In the genomic region with DNA sequence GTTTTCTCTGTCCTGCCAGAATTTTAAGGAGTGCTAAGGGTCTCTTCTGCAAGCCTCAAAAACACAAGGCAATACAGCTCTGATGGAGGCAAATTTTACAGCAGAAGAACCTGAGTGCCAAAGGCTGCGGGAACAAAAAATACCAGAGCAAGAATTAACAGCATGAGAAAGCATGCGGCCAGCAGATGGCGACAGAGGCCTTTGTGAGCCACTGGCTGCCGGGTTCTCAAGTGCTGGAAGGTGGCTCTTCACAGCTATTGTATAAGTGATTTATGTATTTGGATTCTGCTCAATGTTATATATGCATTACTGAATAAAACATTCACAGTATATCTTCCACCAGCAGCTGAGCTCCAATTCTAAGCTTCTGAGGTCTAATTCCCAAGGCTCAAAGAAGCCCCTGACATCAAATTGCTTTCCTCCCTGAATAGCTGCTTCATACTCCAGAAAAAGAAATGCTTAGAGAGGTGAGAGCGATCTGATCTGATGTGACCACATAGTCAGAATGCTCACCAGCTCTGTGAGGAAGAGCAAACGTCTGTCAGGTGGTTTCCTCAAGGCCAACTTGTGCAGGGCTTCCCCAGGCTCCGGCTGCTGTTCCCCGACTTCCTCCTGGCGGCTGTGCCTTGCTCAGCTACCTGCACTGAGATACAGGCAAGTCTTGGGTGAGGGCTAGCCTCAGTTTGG, we compare ENCODE assay signal across 8 cellular contexts. TPM values are rescaled to one million over a fixed set of nuclear protein-coding genes. Genes with fewer than 3 reads are reported as not detected.
DNase-seq lines count a peak whose midpoint lies in the region; ATAC-seq, FAIRE-seq and TF ChIP-seq lines count a peak whose summit lies in the region.

No MANE protein-coding gene starts in this region.

- no peak overlapping the region for H3K9ac ChIP-seq in GM23248
- peak overlapping the region; percentile 4 for H3K9ac ChIP-seq in astrocyte (ENCODE audit: low read length)

- H3K4me3 ChIP-seq in CD4-positive, CD25-positive, alpha-beta regulatory T cell (ENCODE audit: low read depth, low read length), result no peak overlapping the region
- no peak overlapping the region for H3K4me3 ChIP-seq in GM23248
- no peak overlapping the region for H3K4me3 ChIP-seq in astrocyte (ENCODE audit: insufficient read depth, low read depth, low read length)
- no peak overlapping the region for H3K4me3 ChIP-seq in small intestine (ENCODE audit: low read depth in 1 of 2, low read length in 2 of 2)

- no peak overlapping the region for H3K4me2 ChIP-seq in GM23248 (ENCODE audit: unreplicated experiment)
- H3K4me2 ChIP-seq in astrocyte (ENCODE audit: low read length), result no peak overlapping the region

- H3K36me3 Mint-ChIP-seq in CD4-positive, CD25-positive, alpha-beta regulatory T cell, result peaks cover 9% of the 10 kb centered on the region
- H3K36me3 Mint-ChIP-seq in astrocyte (ENCODE audit: low read depth, unreplicated experiment), result no peaks in the 10 kb centered on the region

- no peak overlapping the region for H2AFZ ChIP-seq in GM23248
- no peak overlapping the region for H2AFZ ChIP-seq in astrocyte (ENCODE audit: low read depth, low read length)

- peak; percentile 67 to 85 (median 81) for DNase-seq in CD4-positive, CD25-positive, alpha-beta regulatory T cell
- peak; percentile 89 for DNase-seq in GM23248
- peak; percentile 46 for DNase-seq in NCI-H2081 treated with DMSO at 0.1 percent for 48 hours (lab: John Stamatoyannopoulos, UW)
- peak; percentile 66 for DNase-seq in T1000 (lab: John Stamatoyannopoulos, UW)
- peak; percentile 33 for DNase-seq in astrocyte (ENCODE audit: low read depth)
- DNase-seq in hippocampal formation (lab: John Stamatoyannopoulos, UW), result peak; percentile 78 to 88
- peak; percentile 80 for DNase-seq in small intestine

- FAIRE-seq in astrocyte (lab: Jason Lieb, UNC), result no peak
- FAIRE-seq in small intestine (lab: Jason Lieb, UNC), result no peak

- no peaks in the 10 kb centered on the region for H3K9me3 Mint-ChIP-seq in CD4-positive, CD25-positive, alpha-beta regulatory T cell
- no peaks in the 10 kb centered on the region for H3K9me3 Mint-ChIP-seq in astrocyte (ENCODE audit: unreplicated experiment)

- H3K4me1 Mint-ChIP-seq in CD4-positive, CD25-positive, alpha-beta regulatory T cell, result peaks cover 2 to 9% (median 4%) of the 10 kb centered on the region in 4 donors
- H3K4me1 Mint-ChIP-seq in astrocyte (ENCODE audit: low read depth, unreplicated experiment), result peaks cover 3% of the 10 kb centered on the region

- H3K27ac Mint-ChIP-seq in CD4-positive, CD25-positive, alpha-beta regulatory T cell, result no peak overlapping the region
- no peak overlapping the region for H3K27ac Mint-ChIP-seq in astrocyte (ENCODE audit: unreplicated experiment)

- in situ Hi-C loops in GM23248 (cut with MboI), result no loop called here

- H3F3A ChIP-seq in GM23248 (ENCODE audit: insufficient read depth), result no peaks in the 10 kb centered on the region

- ATAC-seq in CD4-positive, CD25-positive, alpha-beta regulatory T cell (ENCODE audit: low read depth in 2 of 2), result peak in 1 of 2 donors; percentile 71
- ATAC-seq in HG02885 (IDR thresholded peaks at IDR 0.05; ENCODE audit: poor library complexity, unreplicated experiment), result no peak

- H3K4me3 Mint-ChIP-seq in CD4-positive, CD25-positive, alpha-beta regulatory T cell, result no peak overlapping the region
- H3K4me3 Mint-ChIP-seq in astrocyte (ENCODE audit: unreplicated experiment), result no peak overlapping the region

- H3K4me1 ChIP-seq in CD4-positive, CD25-positive, alpha-beta regulatory T cell (ENCODE audit: control insufficient read depth, insufficient read depth, low read length, poor library complexity, severe bottlenecking), result no peaks in the 10 kb centered on the region
- no peaks in the 10 kb centered on the region for H3K4me1 ChIP-seq in GM23248 (ENCODE audit: insufficient read depth)
- H3K4me1 ChIP-seq in astrocyte (ENCODE audit: insufficient read depth, low read length), result no peaks in the 10 kb centered on the region
- no peaks in the 10 kb centered on the region for H3K4me1 ChIP-seq in small intestine (ENCODE audit: control insufficient read depth in 2 of 2, insufficient read depth in 1 of 2, low read depth in 1 of 2, low read length in 1 of 2)

- TF ChIP-seq CTCF in astrocyte (IDR thresholded peaks at IDR 0.05; ENCODE audit: insufficient read depth, low read depth, low read length), result peak; percentile 93

- H3K79me2 ChIP-seq in GM23248 (ENCODE audit: insufficient read depth) (no peaks in the 10 kb centered on the region), astrocyte (ENCODE audit: insufficient read depth, low read length) (no peaks in the 10 kb centered on the region)

- no peaks in the 10 kb centered on the region for H4K20me1 ChIP-seq in GM23248 (ENCODE audit: insufficient read depth)
- H4K20me1 ChIP-seq in astrocyte (ENCODE audit: insufficient read depth, low read length), result peaks cover 13% of the 10 kb centered on the region

- H3K9me2 ChIP-seq in GM23248 (ENCODE audit: insufficient read depth), result no peaks in the 10 kb centered on the region

- H3K36me3 ChIP-seq in CD4-positive, CD25-positive, alpha-beta regulatory T cell (ENCODE audit: control insufficient read depth, insufficient read depth, low read length), result no peaks in the 10 kb centered on the region
- H3K36me3 ChIP-seq in GM23248 (ENCODE audit: low read depth), result no peaks in the 10 kb centered on the region
- H3K36me3 ChIP-seq in astrocyte (ENCODE audit: insufficient read depth, low read length), result no peaks in the 10 kb centered on the region
- H3K36me3 ChIP-seq in small intestine (ENCODE audit: control insufficient read depth in 2 of 2, insufficient read depth in 2 of 2, low read length in 2 of 2), result no peaks in the 10 kb centered on the region

- no peaks in the 10 kb centered on the region for H3K9me3 ChIP-seq in CD4-positive, CD25-positive, alpha-beta regulatory T cell (ENCODE audit: control insufficient read depth in 2 of 2, low read length in 2 of 2)
- H3K9me3 ChIP-seq in GM23248 (ENCODE audit: low read depth) (no peaks in the 10 kb centered on the region), astrocyte (ENCODE audit: insufficient read depth, low read depth, low read length) (no peaks in the 10 kb centered on the region), small intestine (ENCODE audit: control insufficient read depth, low read depth) (no peaks in the 10 kb centered on the region)

- H3K27me3 Mint-ChIP-seq in CD4-positive, CD25-positive, alpha-beta regulatory T cell, result no peaks in the 10 kb centered on the region
- no peaks in the 10 kb centered on the region for H3K27me3 Mint-ChIP-seq in astrocyte (ENCODE audit: low read depth, unreplicated experiment)

- no peaks in the 10 kb centered on the region for H3K27me3 ChIP-seq in CD4-positive, CD25-positive, alpha-beta regulatory T cell (ENCODE audit: control insufficient read depth, insufficient read depth, low read length)
- H3K27me3 ChIP-seq in GM23248 (replicated peaks; ENCODE audit: insufficient read depth) (no peaks in the 10 kb centered on the region), astrocyte (ENCODE audit: insufficient read depth, low read length) (no peaks in the 10 kb centered on the region), small intestine (ENCODE audit: control insufficient read depth in 2 of 2, insufficient read depth in 2 of 2, low read length in 2 of 2) (no peaks in the 10 kb centered on the region)

- WGBS in GM23248 (ENCODE audit: low coverage in 1 of 2, low lambda C conversion rate in 2 of 2, missing lambda C conversion rate in 2 of 2), 2 experiments, result 40 to 41% methylated on average over 9 of the region's 9 CpGs
- 43 to 46% (median 44%) methylated on average over 9 of the region's 9 CpGs for WGBS in small intestine, 3 donors

- H3K27ac ChIP-seq in CD4-positive, CD25-positive, alpha-beta regulatory T cell (ENCODE audit: insufficient read depth, low read length, poor library complexity, severe bottlenecking), result no peak overlapping the region
- H3K27ac ChIP-seq in GM23248 (no peak overlapping the region), astrocyte (ENCODE audit: low read depth, low read length) (no peak overlapping the region), small intestine (ENCODE audit: low read depth in 1 of 2, low read length in 1 of 2) (no peak overlapping the region)

RNA-seq across cellular contexts. Expression of gene PPP1R3G, which starts 58.6 kb away (rescaled TPM):
- 0.10 TPM for total RNA-seq in CD4-positive, CD25-positive, alpha-beta regulatory T cell
- polyA plus RNA-seq in CD4-positive, CD25-positive, alpha-beta regulatory T cell, result not detected
- 1.5 and 2.6 TPM in 2 replicates for total RNA-seq in GM23248 (2014; rRNA removed; shearing (Covaris generic))
- polyA plus RNA-seq in GM23248 (2016; fragmentation: Nextera tagmentation; extraction: Ambion mirVana), result 0.84 and 0.85 TPM in 2 replicates
- total RNA-seq in astrocyte, result 0.39 and 0.70 TPM in 2 replicates
- under 1 TPM in 1 of 3 donors, not detected in 2; 0.28 TPM for polyA plus RNA-seq in small intestine

Comparison
In these comparisons a context has a peak if more than half of its experiments do, and no peak if none do; other contexts are left out.
1. DNase-seq: peak in every context shown above with its lines; median percentile 89 in GM23248; 83 in hippocampal formation; 81 in CD4-positive, CD25-positive, alpha-beta regulatory T cell; 80 in small intestine; 66 in T1000; 46 in NCI-H2081 treated with DMSO at 0.1 percent for 48 hours; 33 in astrocyte.